28 cellular contexts compared by ENCODE assay signal in the genomic region with DNA sequence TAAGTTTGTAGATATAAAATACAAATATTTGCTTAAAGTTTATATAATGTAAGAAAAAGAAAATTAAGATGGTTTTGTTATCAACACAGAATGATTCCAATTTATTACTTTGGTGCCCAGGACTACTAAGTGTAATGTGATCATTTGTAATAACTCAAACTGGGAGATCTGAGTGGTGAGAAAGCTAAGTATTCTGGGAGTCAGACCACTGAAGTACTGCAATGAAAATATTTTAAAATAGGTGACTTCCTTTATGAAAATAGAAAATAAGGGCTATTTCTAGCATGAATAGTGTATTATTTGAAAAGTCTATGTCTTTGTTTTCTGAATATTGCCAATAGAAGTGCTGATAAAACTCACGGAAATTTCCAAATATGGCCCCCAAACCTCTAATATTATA.
"Had no signal": no experiment of that assay in that cellular context is flagged by ENCODE, and none has a peak within 500 bp of the region (broad histone marks: within the 10 kb centered on the region; RNA-seq: fewer than 3 reads in every experiment).

No MANE protein-coding gene starts in this region.

- H3K36me3 ChIP-seq: SJCRH30 had no signal

- H3K4me3 ChIP-seq: PC-9, SJCRH30, SK-N-MC had no signal

- H3K4me2 ChIP-seq: PC-9 had no signal

- DNase-seq: Karpas-422, NCI-H1048, NCI-H1092 treated with DMSO at 0.1 percent for 48 hours, NCI-H1105 treated with DMSO at 0.1 percent for 48 hours, NCI-H1436, NCI-H146, NCI-H1694, NCI-H187, NCI-H2029 treated with DMSO at 0.1 percent for 48 hours, NCI-H2081 treated with DMSO at 0.1 percent for 48 hours, NCI-H2107, NCI-H2171, NCI-H226, NCI-H446 treated with DMSO at 0.1 percent for 48 hours, NCI-H510A, NCI-H524, NCI-H526, NCI-H82, SHP77, SIG-M5, SJCRH30, T-cell had no signal

- H3K4me1 ChIP-seq: SJCRH30 had no signal

- H3K9me3 ChIP-seq: SJCRH30 had no signal

- ATAC-seq: Panc1, Right ventricle myocardium inferior, SK-N-SH treated with all-trans-retinoic acid at 6 μM for 48 hours, T-cell had no signal

- H3K27ac ChIP-seq: PC-9, RWPE1, SJCRH30, SK-N-MC had no signal

- H2AFZ ChIP-seq: PC-9 had no signal

- H3K27me3 ChIP-seq: SJCRH30 had no signal
